In the genomic region with DNA sequence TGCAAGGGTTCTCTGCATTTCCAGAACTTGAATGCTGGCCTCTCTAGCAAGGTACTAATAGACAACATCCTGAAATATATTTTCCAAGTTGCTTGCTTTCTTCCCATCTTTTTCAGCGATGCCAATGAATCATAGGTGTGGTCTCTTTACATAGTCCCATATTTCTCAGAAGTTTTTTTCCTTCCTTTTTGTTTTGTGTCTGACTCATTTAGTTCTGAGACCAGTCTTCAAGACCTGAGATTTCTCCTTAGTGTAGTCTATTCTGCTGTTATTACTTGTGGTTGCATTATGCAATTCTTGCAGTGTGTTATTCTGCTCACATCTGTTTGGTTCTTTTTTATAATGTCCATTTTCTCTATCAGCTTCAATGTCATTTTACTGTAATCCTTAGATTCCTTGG, we compare ENCODE assay signal across 12 cellular contexts.
"Had no signal": no experiment of that assay in that cellular context is flagged by ENCODE, and none has a peak within 500 bp of the region (broad histone marks: within the 10 kb centered on the region; RNA-seq: fewer than 3 reads in every experiment).

No MANE protein-coding gene starts in this region.

- H3K27me3 ChIP-seq: body of pancreas, pancreas, suprapubic skin, transverse colon, uterus had no signal

- H3K4me1 ChIP-seq: body of pancreas, pancreas, suprapubic skin, transverse colon, uterus had no signal

- FAIRE-seq: colon, pancreas, small intestine had no signal

- H3K27ac ChIP-seq: body of pancreas, pancreas, suprapubic skin, transverse colon, uterus had no signal

- DNase-seq: activated B cell treated with CpG ODN at 0.5 μM for 24 hours; activated CD4-positive, alpha-beta memory T cell treated with anti-CD3 and anti-CD28 coated beads for 36 hours; activated CD4-positive, alpha-beta T cell treated with anti-CD3 and anti-CD28 coated beads for 4 hours; naive thymus-derived CD4-positive, alpha-beta T cell; stimulated activated CD4-positive, alpha-beta T cell treated with anti-CD3 and anti-CD28 coated beads, Interleukin-4, amount 100 ng/mL, for 1 hour; transverse colon; uterus had no signal

- H3K4me3 ChIP-seq: body of pancreas, pancreas, suprapubic skin, transverse colon, uterus had no signal

- ATAC-seq: naive thymus-derived CD4-positive, alpha-beta T cell had no signal
